Comparison of ENCODE assay signal across 19 cellular contexts in the genomic region with DNA sequence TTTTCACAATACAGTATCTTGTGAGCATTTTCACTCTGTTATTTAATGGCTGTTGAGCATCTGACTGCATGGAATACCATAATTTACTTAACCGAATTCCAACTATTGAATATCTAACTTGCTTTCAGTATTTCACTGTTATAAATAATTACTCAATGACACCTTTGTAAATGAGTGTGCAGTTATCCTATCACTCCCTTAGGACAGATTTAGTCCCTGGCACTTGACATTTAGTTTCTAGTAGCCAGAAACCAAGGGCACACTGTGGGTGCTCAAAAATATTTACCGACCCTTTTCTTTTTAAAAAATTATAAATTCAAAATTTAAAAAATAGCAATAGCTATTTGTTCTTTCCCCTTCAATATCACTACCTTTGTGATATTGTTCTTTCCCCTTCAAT.
"Had no signal": no experiment of that assay in that cellular context is flagged by ENCODE, and none has a peak within 500 bp of the region (broad histone marks: within the 10 kb centered on the region; RNA-seq: fewer than 3 reads in every experiment).

No MANE protein-coding gene starts in this region.

- H3K36me3 Mint-ChIP-seq: naive B cell; naive thymus-derived CD8-positive, alpha-beta T cell had no signal

- ATAC-seq: gastrocnemius medialis; left lung; lower lobe of right lung; mucosa of descending colon; naive thymus-derived CD8-positive, alpha-beta T cell had no signal

- H3K27me3 ChIP-seq: dorsolateral prefrontal cortex, esophagus squamous epithelium, gastrocnemius medialis, left lung had no signal

- H3K27ac Mint-ChIP-seq: mesothelial cell of epicardium; naive B cell; naive thymus-derived CD8-positive, alpha-beta T cell had no signal

- H3K4me1 Mint-ChIP-seq: mesothelial cell of epicardium; naive B cell; naive thymus-derived CD8-positive, alpha-beta T cell had no signal

- H3K36me3 ChIP-seq: gastrocnemius medialis, left lung, lower lobe of right lung had no signal

- DNase-seq: dermis blood vessel endothelial cell; dorsolateral prefrontal cortex; effector CD4-positive, alpha-beta T cell; effector memory CD4-positive, alpha-beta T cell; esophagus squamous epithelium; foreskin fibroblast; foreskin melanocyte; gastrocnemius medialis; glutamatergic neuron; hippocampal formation; left cardiac atrium; left lung; lower lobe of right lung; mesenchymal stem cell; mucosa of descending colon; naive B cell; naive thymus-derived CD8-positive, alpha-beta T cell had no signal

- H3K9me3 ChIP-seq: esophagus squamous epithelium, gastrocnemius medialis, left lung, lower lobe of right lung, mucosa of descending colon had no signal

- H3K4me1 ChIP-seq: esophagus squamous epithelium, left lung, lower lobe of right lung had no signal

- H3K27ac ChIP-seq: coronary artery, esophagus squamous epithelium, gastrocnemius medialis, left lung, lower lobe of right lung had no signal

- H3K4me3 Mint-ChIP-seq: mesothelial cell of epicardium; naive B cell; naive thymus-derived CD8-positive, alpha-beta T cell had no signal

- H3K4me3 ChIP-seq: coronary artery, dorsolateral prefrontal cortex, esophagus squamous epithelium, gastrocnemius medialis, left lung, lower lobe of right lung, mucosa of descending colon had no signal
